13 cellular contexts compared by ENCODE assay signal in the genomic region with DNA sequence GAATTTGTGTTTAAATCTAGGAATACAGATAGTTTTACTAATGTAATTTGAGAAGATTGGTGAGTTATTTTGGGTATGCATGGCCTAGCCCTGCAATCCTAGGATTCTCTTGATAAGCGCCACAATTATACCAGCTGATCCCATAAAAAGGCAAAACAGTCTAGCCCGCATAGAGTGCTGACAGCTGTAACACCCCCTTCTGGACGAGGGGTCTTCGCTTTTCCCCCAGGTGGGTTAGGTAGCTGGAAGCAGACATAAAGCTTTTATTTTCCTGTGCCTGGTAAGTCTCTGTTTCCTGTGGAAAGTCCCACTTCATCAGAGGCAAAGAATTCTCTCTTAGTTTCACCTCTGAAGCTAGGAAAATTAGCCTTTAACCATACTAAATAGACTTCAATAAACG.
DNase-seq lines count a peak whose midpoint lies in the region; ATAC-seq, FAIRE-seq and TF ChIP-seq lines count a peak whose summit lies in the region.
"Had no signal": no experiment of that assay in that cellular context is flagged by ENCODE, and none has a peak within 500 bp of the region (broad histone marks: within the 10 kb centered on the region; RNA-seq: fewer than 3 reads in every experiment).

No MANE protein-coding gene starts in this region.

- peak overlapping the region; percentile 34 for H3K4me3 Mint-ChIP-seq in activated naive CD8-positive, alpha-beta T cell treated with anti-CD3 and anti-CD28 coated beads for 36 hours
- H3K4me3 Mint-ChIP-seq in Calu3 (ENCODE audit: low read depth, unreplicated experiment): no peak overlapping the region
- H3K4me3 Mint-ChIP-seq: H9 had no signal

- intact Hi-C loops in Right ventricle myocardium superior (cut with DNase I): loop anchor here (2.0 to 5.0 kb wide), 3 partner anchors 67 to 129 kb away; no protein-coding TSS in a partner anchor
- intact Hi-C loops in lower lobe of right lung (cut with DNase I): loop anchor here (10.0 kb wide), 1 partner anchor 125 kb away; no protein-coding TSS in a partner anchor
- intact Hi-C loops in Calu3 (cut with micrococcal nuclease; ENCODE audit: unreplicated experiment): loop anchor here (1.0 to 2.0 kb wide), 3 partner anchors 110 to 219 kb away; a partner anchor contains a TSS

- H3K36me3 Mint-ChIP-seq in activated naive CD8-positive, alpha-beta T cell treated with anti-CD3 and anti-CD28 coated beads for 36 hours: no peaks in the 10 kb centered on the region
- no peaks in the 10 kb centered on the region for H3K36me3 Mint-ChIP-seq in Calu3 (ENCODE audit: insufficient read depth, unreplicated experiment)

- no peaks in the 10 kb centered on the region for H3K36me3 ChIP-seq in cardiac muscle cell
- no peaks in the 10 kb centered on the region for H3K36me3 ChIP-seq in lower lobe of right lung
- H3K36me3 ChIP-seq in thymus (ENCODE audit: control insufficient read depth, insufficient read depth): no peaks in the 10 kb centered on the region

- H3K27ac Mint-ChIP-seq in activated naive CD8-positive, alpha-beta T cell treated with anti-CD3 and anti-CD28 coated beads for 36 hours: peak overlapping the region; percentile 89
- no peak overlapping the region for H3K27ac Mint-ChIP-seq in Calu3 (ENCODE audit: unreplicated experiment)
- H3K27ac Mint-ChIP-seq: H9 had no signal

- CTCF ChIA-PET in Calu3 (lab: Charles Lee): interaction anchor here (0.8 to 1.7 kb wide), 3 partner anchors 104 to 129 kb away, joined by 4 to 6 read pairs (median 6); no protein-coding TSS in a partner anchor

- TF ChIP-seq CTCF in cardiac muscle cell (IDR thresholded peaks at IDR 0.05; ENCODE audit: low read depth, low read length): no peak
- no peak for TF ChIP-seq CTCF in lower lobe of right lung (IDR thresholded peaks at IDR 0.05)
- TF ChIP-seq CTCF in Calu3 (IDR thresholded peaks at IDR 0.05; ENCODE audit: unreplicated experiment): no peak

- H3K9me3 Mint-ChIP-seq in activated naive CD8-positive, alpha-beta T cell treated with anti-CD3 and anti-CD28 coated beads for 36 hours: no peaks in the 10 kb centered on the region
- no peaks in the 10 kb centered on the region for H3K9me3 Mint-ChIP-seq in Calu3 (ENCODE audit: low read depth, unreplicated experiment)
- H3K9me3 Mint-ChIP-seq: H9 had no signal

- FAIRE-seq in frontal cortex (lab: Jason Lieb, UNC): no peak

- H3K27ac ChIP-seq in cardiac muscle cell: peak overlapping the region; percentile 87
- H3K27ac ChIP-seq in lower lobe of right lung: peak overlapping the region; percentile 48
- H3K27ac ChIP-seq in thymus (ENCODE audit: low read depth): peak overlapping the region; percentile 4

- H3K4me1 ChIP-seq in cardiac muscle cell (ENCODE audit: low read depth): peaks cover 41% of the 10 kb centered on the region
- H3K4me1 ChIP-seq in lower lobe of right lung: peaks cover 34% of the 10 kb centered on the region
- no peaks in the 10 kb centered on the region for H3K4me1 ChIP-seq in thymus (ENCODE audit: control insufficient read depth, insufficient read depth, low read length)

- H3K27me3 ChIP-seq in cardiac muscle cell: no peaks in the 10 kb centered on the region
- no peaks in the 10 kb centered on the region for H3K27me3 ChIP-seq in lower lobe of right lung (ENCODE audit: low read depth)
- no peaks in the 10 kb centered on the region for H3K27me3 ChIP-seq in thymus (ENCODE audit: control insufficient read depth, insufficient read depth)

- H3K4me1 Mint-ChIP-seq in activated naive CD8-positive, alpha-beta T cell treated with anti-CD3 and anti-CD28 coated beads for 36 hours: peaks cover 43% of the 10 kb centered on the region
- H3K4me1 Mint-ChIP-seq in Calu3 (ENCODE audit: low read depth, unreplicated experiment): peaks cover 7% of the 10 kb centered on the region

- ATAC-seq in Right ventricle myocardium superior (ENCODE audit: poor library complexity): no peak
- no peak for ATAC-seq in lower lobe of right lung

- 81% methylated on average over 5 of the region's 5 CpGs for WGBS in thymus

- BruUV-seq in Calu3 (replicated peaks; lab: Mats Ljungman, UMichigan): no TSS peak

- H3K4me3 ChIP-seq in cardiac muscle cell: no peak overlapping the region
- no peak overlapping the region for H3K4me3 ChIP-seq in lower lobe of right lung
- H3K4me3 ChIP-seq in thymus (ENCODE audit: low read length): no peak overlapping the region

- H3K27me3 Mint-ChIP-seq in activated naive CD8-positive, alpha-beta T cell treated with anti-CD3 and anti-CD28 coated beads for 36 hours: peaks cover 3% of the 10 kb centered on the region
- no peaks in the 10 kb centered on the region for H3K27me3 Mint-ChIP-seq in Calu3 (ENCODE audit: unreplicated experiment)

- H3K9me3 ChIP-seq in cardiac muscle cell (ENCODE audit: low read depth): no peaks in the 10 kb centered on the region
- no peaks in the 10 kb centered on the region for H3K9me3 ChIP-seq in lower lobe of right lung
- no peaks in the 10 kb centered on the region for H3K9me3 ChIP-seq in thymus (ENCODE audit: control insufficient read depth)

- no peak for DNase-seq in cardiac muscle cell (ENCODE audit: low read depth in 1 of 2, low spot score in 1 of 2)
- no peak for DNase-seq in Right ventricle myocardium superior
- no peak for DNase-seq in activated naive CD8-positive, alpha-beta T cell treated with anti-CD3 and anti-CD28 coated beads for 36 hours
- DNase-seq in lower lobe of right lung: no peak
- no peak for DNase-seq in Calu3
- DNase-seq in frontal cortex (ENCODE audit: low spot score in 2 of 2): no peak
- DNase-seq in NCI-H524 treated with DMSO at 0.1 percent for 48 hours (lab: John Stamatoyannopoulos, UW): no peak
- DNase-seq: activated CD8-positive, alpha-beta memory T cell treated with anti-CD3 and anti-CD28 coated beads, Interleukin-2, amount 50 U/mL, for 4 hours; central memory CD4-positive, alpha-beta T cell; H9; islet precursor cell; stimulated activated CD8-positive, alpha-beta memory T cell treated with anti-CD3 and anti-CD28 coated beads, Interleukin-4, amount 100 ng/mL, for 48 hours had no signal

Comparison
In these comparisons a context has a peak if more than half of its experiments do, and no peak if none do; other contexts are left out.
1. H3K27ac ChIP-seq: peak in every context shown above with its lines; median percentile 87 in cardiac muscle cell; 48 in lower lobe of right lung; 4 in thymus.